1 cellular context compared by ENCODE assay signal in the genomic region with DNA sequence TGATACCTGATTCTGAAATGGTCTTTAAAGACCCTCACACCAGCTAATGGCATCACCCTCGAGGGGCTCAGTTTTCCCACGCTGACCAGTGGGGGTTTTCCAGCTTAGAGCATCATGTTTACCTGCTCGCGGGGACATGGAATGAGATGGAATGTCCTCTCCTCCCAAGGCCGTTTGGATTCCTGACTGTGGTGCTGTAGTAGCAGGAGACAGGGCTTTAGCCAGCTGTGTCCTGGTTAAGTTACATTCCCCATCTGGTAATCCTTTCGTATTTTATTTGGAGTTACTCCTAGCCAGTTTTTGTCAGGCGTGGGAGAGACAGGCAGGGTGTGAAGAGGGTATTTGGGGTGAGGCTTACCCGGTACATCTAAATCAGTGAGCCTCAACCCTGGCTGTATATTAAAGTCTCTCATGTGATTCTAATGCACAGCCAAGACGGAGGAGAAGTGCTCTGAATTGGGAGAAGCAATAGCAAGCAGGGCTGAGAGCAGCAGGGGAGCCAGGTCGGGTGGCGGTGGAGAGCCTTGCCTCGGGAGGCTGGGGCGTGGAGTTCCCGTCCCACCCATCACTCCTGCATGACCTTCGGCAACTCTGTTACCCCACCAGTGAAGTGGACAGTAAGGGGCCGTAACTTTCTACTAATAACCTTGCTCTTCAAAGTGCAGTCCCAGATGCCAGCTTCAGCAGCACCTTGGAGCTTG.
TF ChIP-seq lines count a peak whose summit lies in the region.

No MANE protein-coding gene starts in this region.

TF ChIP-seq in IMR-90, 13 proteins besides CTCF, POLR2A, EP300 and RAD21 (continued from another document):
- TF ChIP-seq, protein P1, sequence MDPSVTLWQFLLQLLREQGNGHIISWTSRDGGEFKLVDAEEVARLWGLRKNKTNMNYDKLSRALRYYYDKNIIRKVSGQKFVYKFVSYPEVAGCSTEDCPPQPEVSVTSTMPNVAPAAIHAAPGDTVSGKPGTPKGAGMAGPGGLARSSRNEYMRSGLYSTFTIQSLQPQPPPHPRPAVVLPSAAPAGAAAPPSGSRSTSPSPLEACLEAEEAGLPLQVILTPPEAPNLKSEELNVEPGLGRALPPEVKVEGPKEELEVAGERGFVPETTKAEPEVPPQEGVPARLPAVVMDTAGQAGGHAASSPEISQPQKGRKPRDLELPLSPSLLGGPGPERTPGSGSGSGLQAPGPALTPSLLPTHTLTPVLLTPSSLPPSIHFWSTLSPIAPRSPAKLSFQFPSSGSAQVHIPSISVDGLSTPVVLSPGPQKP (IDR thresholded peaks at IDR 0.05; ENCODE audit: borderline replicate concordance, low read depth, low read length) = no peak
- TF ChIP-seq SMC3 (IDR thresholded peaks at IDR 0.05; ENCODE audit: low read depth, low read length) (no peak), RFX5 (IDR thresholded peaks at IDR 0.05; ENCODE audit: low read depth, low read length) (no peak), FOS (IDR thresholded peaks at IDR 0.05; ENCODE audit: low read depth, low read length) (no peak), MXI1 (IDR thresholded peaks at IDR 0.05; ENCODE audit: borderline replicate concordance, low read depth, low read length) (no peak), CHD1 (IDR thresholded peaks at IDR 0.05; ENCODE audit: low read depth, low read length) (no peak), RCOR1 (IDR thresholded peaks at IDR 0.05; ENCODE audit: insufficient replicate concordance, low read length) (no peak), NFE2L2 (IDR thresholded peaks at IDR 0.05; ENCODE audit: low read depth, low read length) (no peak), MAZ (IDR thresholded peaks at IDR 0.05; ENCODE audit: borderline replicate concordance, low read depth, low read length) (no peak)
